1 cellular context compared by ENCODE assay signal in genomic region chr6:43983632-43984031, GRCh38.
TF ChIP-seq lines count a peak whose summit lies in the region.

No MANE protein-coding gene starts in this region.

TF ChIP-seq in HEK293, 187 proteins besides CTCF, POLR2A, EP300 and RAD21 (continued from another document):
- TF ChIP-seq, protein P1, sequence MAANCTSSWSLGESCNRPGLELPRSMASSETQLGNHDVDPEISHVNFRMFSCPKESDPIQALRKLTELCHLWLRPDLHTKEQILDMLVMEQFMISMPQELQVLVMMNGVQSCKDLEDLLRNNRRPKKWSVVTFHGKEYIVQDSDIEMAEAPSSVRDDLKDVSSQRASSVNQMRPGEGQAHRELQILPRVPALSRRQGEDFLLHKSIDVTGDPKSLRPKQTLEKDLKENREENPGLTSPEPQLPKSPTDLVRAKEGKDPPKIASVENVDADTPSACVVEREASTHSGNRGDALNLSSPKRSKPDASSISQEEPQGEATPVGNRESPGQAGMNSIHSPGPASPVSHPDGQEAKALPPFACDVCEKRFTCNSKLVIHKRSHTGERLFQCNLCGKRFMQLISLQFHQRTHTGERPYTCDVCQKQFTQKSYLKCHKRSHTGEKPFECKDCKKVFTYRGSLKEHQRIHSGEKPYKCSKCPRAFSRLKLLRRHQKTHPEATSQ (tag by site-specific recombination; IDR thresholded peaks at IDR 0.05) = no peak
- TF ChIP-seq ZNF155 (tag by site-specific recombination; IDR thresholded peaks at IDR 0.05) (no peak), GFI1B (tag by site-specific recombination; IDR thresholded peaks at IDR 0.05) (peak; percentile 44; the same call in 1 of the 2 replicates), ZNF768 (tag by site-specific recombination; IDR thresholded peaks at IDR 0.05) (no peak), ZBTB44 (tag by site-specific recombination; IDR thresholded peaks at IDR 0.05) (no peak), ZNF701 (tag by site-specific recombination; IDR thresholded peaks at IDR 0.05) (no peak), ATF2 (tag by site-specific recombination; IDR thresholded peaks at IDR 0.05; ENCODE audit: low read depth) (no peak), EGR2 (tag by site-specific recombination; IDR thresholded peaks at IDR 0.05; ENCODE audit: low read depth) (0 out of 2 replicates have a peak, but pooled peaks have one; percentile 14), SCRT1 (tag by site-specific recombination; IDR thresholded peaks at IDR 0.05; ENCODE audit: borderline replicate concordance) (no peak), ZNF426 (tag by site-specific recombination; IDR thresholded peaks at IDR 0.05) (no peak), KLF16 (tag by site-specific recombination; IDR thresholded peaks at IDR 0.05) (no peak), ZNF112 (tag by site-specific recombination; IDR thresholded peaks at IDR 0.05) (no peak), ZNF510 (tag by site-specific recombination; IDR thresholded peaks at IDR 0.05; ENCODE audit: insufficient replicate concordance) (no peak)
- TF ChIP-seq, protein P2, sequence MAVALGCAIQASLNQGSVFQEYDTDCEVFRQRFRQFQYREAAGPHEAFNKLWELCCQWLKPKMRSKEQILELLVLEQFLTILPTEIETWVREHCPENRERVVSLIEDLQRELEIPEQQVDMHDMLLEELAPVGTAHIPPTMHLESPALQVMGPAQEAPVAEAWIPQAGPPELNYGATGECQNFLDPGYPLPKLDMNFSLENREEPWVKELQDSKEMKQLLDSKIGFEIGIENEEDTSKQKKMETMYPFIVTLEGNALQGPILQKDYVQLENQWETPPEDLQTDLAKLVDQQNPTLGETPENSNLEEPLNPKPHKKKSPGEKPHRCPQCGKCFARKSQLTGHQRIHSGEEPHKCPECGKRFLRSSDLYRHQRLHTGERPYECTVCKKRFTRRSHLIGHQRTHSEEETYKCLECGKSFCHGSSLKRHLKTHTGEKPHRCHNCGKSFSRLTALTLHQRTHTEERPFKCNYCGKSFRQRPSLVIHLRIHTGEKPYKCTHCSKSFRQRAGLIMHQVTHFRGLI (tag by site-specific recombination; IDR thresholded peaks at IDR 0.05) = 0 out of 2 replicates have a peak, but pooled peaks have one; percentile 17
- TF ChIP-seq, protein P3, sequence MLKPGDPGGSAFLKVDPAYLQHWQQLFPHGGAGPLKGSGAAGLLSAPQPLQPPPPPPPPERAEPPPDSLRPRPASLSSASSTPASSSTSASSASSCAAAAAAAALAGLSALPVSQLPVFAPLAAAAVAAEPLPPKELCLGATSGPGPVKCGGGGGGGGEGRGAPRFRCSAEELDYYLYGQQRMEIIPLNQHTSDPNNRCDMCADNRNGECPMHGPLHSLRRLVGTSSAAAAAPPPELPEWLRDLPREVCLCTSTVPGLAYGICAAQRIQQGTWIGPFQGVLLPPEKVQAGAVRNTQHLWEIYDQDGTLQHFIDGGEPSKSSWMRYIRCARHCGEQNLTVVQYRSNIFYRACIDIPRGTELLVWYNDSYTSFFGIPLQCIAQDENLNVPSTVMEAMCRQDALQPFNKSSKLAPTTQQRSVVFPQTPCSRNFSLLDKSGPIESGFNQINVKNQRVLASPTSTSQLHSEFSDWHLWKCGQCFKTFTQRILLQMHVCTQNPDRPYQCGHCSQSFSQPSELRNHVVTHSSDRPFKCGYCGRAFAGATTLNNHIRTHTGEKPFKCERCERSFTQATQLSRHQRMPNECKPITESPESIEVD (tag by site-specific recombination; IDR thresholded peaks at IDR 0.05) = peak; percentile 90
